Comparison of ENCODE assay signal across 37 cellular contexts in the genomic region with DNA sequence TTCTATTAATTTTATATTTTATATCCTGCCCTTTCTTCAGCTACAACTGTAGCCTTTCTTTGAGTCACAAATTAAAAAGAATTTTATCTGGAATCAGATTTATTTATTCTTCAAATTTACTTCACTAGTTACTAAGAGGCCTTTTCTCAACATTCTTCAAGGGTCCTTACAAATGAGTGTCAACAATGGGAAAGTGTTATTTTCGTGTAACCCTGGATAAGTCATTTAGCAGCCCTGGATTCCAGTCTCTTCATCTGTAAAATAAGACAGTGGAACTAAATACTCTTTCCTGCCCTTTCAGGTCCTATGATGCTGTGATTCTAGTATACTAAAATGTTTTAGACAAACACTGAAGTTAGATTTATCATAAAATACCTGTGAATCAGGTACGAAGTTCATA.
"Had no signal": no experiment of that assay in that cellular context is flagged by ENCODE, and none has a peak within 500 bp of the region (broad histone marks: within the 10 kb centered on the region; RNA-seq: fewer than 3 reads in every experiment).

No MANE protein-coding gene starts in this region.

- DNase-seq: activated effector memory CD4-positive, alpha-beta T cell treated with anti-CD3 and anti-CD28 coated beads, Interleukin-2, amount 50 U/mL, for 16 hours; activated effector memory CD4-positive, alpha-beta T cell treated with Interleukin-2 at 50 U/mL for 16 hours; activated gamma-delta T cell; activated gamma-delta T cell treated with Interleukin-2 at 50 U/mL for 16 hours; activated naive CD4-positive, alpha-beta T cell; activated naive CD4-positive, alpha-beta T cell treated with anti-CD3 and anti-CD28 coated beads for 36 hours; activated naive CD4-positive, alpha-beta T cell treated with anti-CD3 and anti-CD28 coated beads, Interleukin-2, amount 10 ng/mL, durations not matched to agents 7 days and 5 days; activated naive CD4-positive, alpha-beta T cell treated with anti-CD3 and anti-CD28 coated beads, Interleukin-2, amount 50 U/mL, for 16 hours; activated naive CD4-positive, alpha-beta T cell treated with Interleukin-2 at 50 U/mL for 16 hours; activated naive CD8-positive, alpha-beta T cell treated with anti-CD3 and anti-CD28 coated beads for 36 hours; activated naive CD8-positive, alpha-beta T cell treated with anti-CD3 and anti-CD28 coated beads, Interleukin-2, amount 10 ng/mL, durations not matched to agents 7 days and 5 days; activated naive CD8-positive, alpha-beta T cell treated with anti-CD3 and anti-CD28 coated beads, Interleukin-2, amount 50 U/mL, for 24 hours; activated T-cell treated with anti-CD3 and anti-CD28 coated beads, Interleukin-2, amount 50 U/mL, for 24 hours; activated T-cell treated with anti-CD3 and anti-CD28 coated beads, Interleukin-2, amount 50 U/mL, for 4 hours; activated T-cell treated with anti-CD3 and anti-CD28 coated beads, Interleukin-2, amount 50 U/mL, for 48 hours; activated T-cell treated with anti-CD3 and anti-CD28 coated beads, Interleukin-2, amount 50 U/mL, for 72 hours; adrenal gland; amniotic stem cell; amygdala; anterior cingulate cortex; aorta; body of pancreas; brain microvascular endothelial cell; caudate nucleus; central memory CD4-positive, alpha-beta T cell; cerebellar nuclear complex had no signal

- H3K27ac Mint-ChIP-seq: activated naive CD4-positive, alpha-beta T cell treated with anti-CD3 and anti-CD28 coated beads for 36 hours; activated naive CD4-positive, alpha-beta T cell treated with anti-CD3 and anti-CD28 coated beads, Interleukin-2, amount 10 ng/mL, durations not matched to agents 7 days and 5 days; activated naive CD4-positive, alpha-beta T cell treated with anti-CD3 and anti-CD28 coated beads, Interleukin-2, amount 50 U/mL, for 24 hours; activated naive CD4-positive, alpha-beta T cell treated with anti-CD3 and anti-CD28 coated beads, Interleukin-2, amount 50 U/mL, for 72 hours; activated naive CD8-positive, alpha-beta T cell; activated naive CD8-positive, alpha-beta T cell treated with anti-CD3 and anti-CD28 coated beads for 36 hours; activated naive CD8-positive, alpha-beta T cell treated with anti-CD3 and anti-CD28 coated beads, Interleukin-2, amount 10 ng/mL, durations not matched to agents 7 days and 5 days; activated naive CD8-positive, alpha-beta T cell treated with anti-CD3 and anti-CD28 coated beads, Interleukin-2, amount 50 U/mL, for 24 hours; activated T-cell treated with anti-CD3 and anti-CD28 coated beads, Interleukin-2, amount 50 U/mL, for 24 hours; activated T-cell treated with anti-CD3 and anti-CD28 coated beads, Interleukin-2, amount 50 U/mL, for 72 hours; activated T-helper 1 cell treated with anti-CD3 and anti-CD28 coated beads, Interleukin-12 subunit alpha, Interleukin-12 subunit beta, Interleukin-2, Interleukin-4 antibody, amounts not matched to agents 30 ng/mL and 10 ng/mL and 1 ng/mL, durations not matched to agents 14 hours and 24 hours and 36 hours; activated T-helper 17 cell treated with anti-CD3 and anti-CD28 coated beads, Interleukin-2, amount 50 U/mL, for 72 hours; activated T-helper 2 cell treated with anti-CD3 and anti-CD28 coated beads, Interferon-gamma antibody, Interleukin-2, Interleukin-4, amounts not matched to agents 10 μg/mL and 5 μg/mL and 100 μg/mL, durations not matched to agents 14 hours and 24 hours and 36 hours; brain had no signal

- H3K36me3 ChIP-seq: adrenal gland, ascending aorta, brain microvascular endothelial cell, breast epithelium, cardiac muscle cell had no signal

- H3K4me3 Mint-ChIP-seq: activated naive CD4-positive, alpha-beta T cell treated with anti-CD3 and anti-CD28 coated beads for 36 hours; activated naive CD4-positive, alpha-beta T cell treated with anti-CD3 and anti-CD28 coated beads, Interleukin-2, amount 10 ng/mL, durations not matched to agents 7 days and 5 days; activated naive CD4-positive, alpha-beta T cell treated with anti-CD3 and anti-CD28 coated beads, Interleukin-2, amount 50 U/mL, for 24 hours; activated naive CD8-positive, alpha-beta T cell; activated naive CD8-positive, alpha-beta T cell treated with anti-CD3 and anti-CD28 coated beads for 36 hours; activated naive CD8-positive, alpha-beta T cell treated with anti-CD3 and anti-CD28 coated beads, Interleukin-2, amount 10 ng/mL, durations not matched to agents 7 days and 5 days; activated naive CD8-positive, alpha-beta T cell treated with anti-CD3 and anti-CD28 coated beads, Interleukin-2, amount 50 U/mL, for 24 hours; activated T-cell treated with anti-CD3 and anti-CD28 coated beads, Interleukin-2, amount 50 U/mL, for 24 hours; activated T-cell treated with anti-CD3 and anti-CD28 coated beads, Interleukin-2, amount 50 U/mL, for 4 hours; activated T-cell treated with anti-CD3 and anti-CD28 coated beads, Interleukin-2, amount 50 U/mL, for 72 hours; activated T-helper 1 cell treated with anti-CD3 and anti-CD28 coated beads, Interleukin-12 subunit alpha, Interleukin-12 subunit beta, Interleukin-2, Interleukin-4 antibody, amounts not matched to agents 30 ng/mL and 10 ng/mL and 1 ng/mL, durations not matched to agents 14 hours and 24 hours and 36 hours; activated T-helper 17 cell treated with anti-CD3 and anti-CD28 coated beads, Interleukin-2, amount 50 U/mL, for 72 hours; brain; central memory CD8-positive, alpha-beta T cell had no signal

- H3K27me3 ChIP-seq: adrenal gland, ascending aorta, body of pancreas, brain microvascular endothelial cell, breast epithelium, cardiac muscle cell had no signal

- H3K4me3 ChIP-seq: adrenal gland, ascending aorta, body of pancreas, breast epithelium, cardiac muscle cell had no signal

- H3K27ac ChIP-seq: adrenal gland, ascending aorta, body of pancreas, brain microvascular endothelial cell, breast epithelium, cardiac muscle cell had no signal

- H3K9me3 ChIP-seq: adrenal gland, ascending aorta, body of pancreas, breast epithelium had no signal

- H3K36me3 Mint-ChIP-seq: activated naive CD4-positive, alpha-beta T cell treated with anti-CD3 and anti-CD28 coated beads, Interleukin-2, amount 50 U/mL, for 72 hours had no signal

- H3K4me1 ChIP-seq: adrenal gland, body of pancreas, breast epithelium had no signal

- H3K27me3 Mint-ChIP-seq: activated naive CD4-positive, alpha-beta T cell treated with anti-CD3 and anti-CD28 coated beads, Interleukin-2, amount 10 ng/mL, durations not matched to agents 7 days and 5 days; activated naive CD4-positive, alpha-beta T cell treated with anti-CD3 and anti-CD28 coated beads, Interleukin-2, amount 50 U/mL, for 24 hours; activated naive CD8-positive, alpha-beta T cell; activated naive CD8-positive, alpha-beta T cell treated with anti-CD3 and anti-CD28 coated beads for 36 hours; activated naive CD8-positive, alpha-beta T cell treated with anti-CD3 and anti-CD28 coated beads, Interleukin-2, amount 10 ng/mL, durations not matched to agents 7 days and 5 days; activated naive CD8-positive, alpha-beta T cell treated with anti-CD3 and anti-CD28 coated beads, Interleukin-2, amount 50 U/mL, for 24 hours; activated T-cell treated with anti-CD3 and anti-CD28 coated beads, Interleukin-2, amount 50 U/mL, for 24 hours; activated T-helper 17 cell treated with anti-CD3 and anti-CD28 coated beads, Interleukin-2, amount 50 U/mL, for 72 hours; central memory CD8-positive, alpha-beta T cell had no signal

- ATAC-seq: activated naive CD4-positive, alpha-beta T cell treated with anti-CD3 and anti-CD28 coated beads, Interleukin-2, amount 50 U/mL, for 72 hours; activated naive CD8-positive, alpha-beta T cell treated with anti-CD3 and anti-CD28 coated beads, Interleukin-2, amount 50 U/mL, for 24 hours; activated T-cell treated with anti-CD3 and anti-CD28 coated beads, Interleukin-2, amount 50 U/mL, for 4 hours; activated T-cell treated with anti-CD3 and anti-CD28 coated beads, Interleukin-2, amount 50 U/mL, for 72 hours; activated T-helper 17 cell treated with anti-CD3 and anti-CD28 coated beads, Interleukin-2, amount 50 U/mL, for 72 hours; body of pancreas had no signal
